8 cellular contexts compared by ENCODE assay signal in genomic region chr6:63764318-63764916, GRCh38.
DNase-seq lines count a peak whose midpoint lies in the region; ATAC-seq, FAIRE-seq and TF ChIP-seq lines count a peak whose summit lies in the region.

No MANE protein-coding gene starts in this region.

- H3K27me3 Mint-ChIP-seq in activated CD4-positive, alpha-beta T cell treated with anti-CD3 and anti-CD28 coated beads, Interleukin-2, amount 10 ng/mL, durations not matched to agents 24 days and 14 days, result peaks cover 14% of the 10 kb centered on the region
- peaks cover 9% of the 10 kb centered on the region; the same call in 1 of the 2 replicates for H3K27me3 Mint-ChIP-seq in WTC11 (ENCODE audit: low read depth)

- TF ChIP-seq CTCF in WTC11 (IDR thresholded peaks at IDR 0.05) (peak; percentile 43), kidney (IDR thresholded peaks at IDR 0.05; ENCODE audit: borderline replicate concordance, extremely low read depth, insufficient read depth) (peak; percentile 46)

- POLR2A ChIA-PET in WTC11 (lab: Charles Lee), result no interaction called here

- no peak overlapping the region for H3K9ac ChIP-seq in kidney (ENCODE audit: low read length in 2 of 2)

- no peak overlapping the region for H3K4me3 Mint-ChIP-seq in activated CD4-positive, alpha-beta T cell treated with anti-CD3 and anti-CD28 coated beads, Interleukin-2, amount 10 ng/mL, durations not matched to agents 24 days and 14 days
- no peak overlapping the region for H3K4me3 Mint-ChIP-seq in WTC11

- no peaks in the 10 kb centered on the region for H3K36me3 Mint-ChIP-seq in activated CD4-positive, alpha-beta T cell treated with anti-CD3 and anti-CD28 coated beads, Interleukin-2, amount 10 ng/mL, durations not matched to agents 24 days and 14 days (ENCODE audit: low read depth)
- H3K36me3 Mint-ChIP-seq in WTC11, result peaks cover 3% of the 10 kb centered on the region; the same call in 1 of the 2 replicates

- CTCF ChIA-PET in WTC11 (lab: Charles Lee), result interaction anchor here (0.5 to 1.2 kb wide), 17 partner anchors 16 to 457 kb away, joined by 3 to 25 read pairs (median 4); partner anchors contain the start of gene PHF3

- peak; percentile 99 for FAIRE-seq in kidney (lab: Jason Lieb, UNC)

- peak; percentile 63 for DNase-seq in activated CD4-positive, alpha-beta T cell treated with anti-CD3 and anti-CD28 coated beads, Interleukin-2, amount 10 ng/mL, durations not matched to agents 24 days and 14 days
- DNase-seq in activated CD4-positive, alpha-beta T cell treated with anti-CD3 and anti-CD28 coated beads, Interleukin-2, amount 50 U/mL, for 4 hours, result no peak
- peak in 2 of 3 experiments; percentile 62 to 69 for DNase-seq in NCI-H1417 (lab: John Stamatoyannopoulos, UW)
- no peak for DNase-seq in WTC11 (ENCODE audit: low spot score)
- DNase-seq in kidney, result no peak
- no peak for DNase-seq in activated naive CD4-positive, alpha-beta T cell treated with Interleukin-2 at 50 U/mL for 16 hours
- DNase-seq in stimulated activated CD4-positive, alpha-beta T cell treated with anti-CD3 and anti-CD28 coated beads, Interleukin-4, amount 100 ng/mL, for 24 hours, result no peak
- DNase-seq in ecto neural progenitor cell (ENCODE audit: low spot score), result no peak

- no peak overlapping the region for H3K27ac Mint-ChIP-seq in activated CD4-positive, alpha-beta T cell treated with anti-CD3 and anti-CD28 coated beads, Interleukin-2, amount 10 ng/mL, durations not matched to agents 24 days and 14 days
- H3K27ac Mint-ChIP-seq in WTC11, result no peak overlapping the region

- H3K4me3 ChIP-seq in kidney (ENCODE audit: low read length in 2 of 2), result no peak overlapping the region

- no peaks in the 10 kb centered on the region for H3K36me3 ChIP-seq in kidney (ENCODE audit: control insufficient read depth in 1 of 2, insufficient read depth in 2 of 2, low read length in 2 of 2)

- no peaks in the 10 kb centered on the region for H3K9me3 Mint-ChIP-seq in activated CD4-positive, alpha-beta T cell treated with anti-CD3 and anti-CD28 coated beads, Interleukin-2, amount 10 ng/mL, durations not matched to agents 24 days and 14 days
- H3K9me3 Mint-ChIP-seq in WTC11, result peaks cover 31% of the 10 kb centered on the region

- no peak overlapping the region for H3K27ac ChIP-seq in kidney (ENCODE audit: low read depth in 2 of 2, low read length in 2 of 2)

- H3K4me1 Mint-ChIP-seq in activated CD4-positive, alpha-beta T cell treated with anti-CD3 and anti-CD28 coated beads, Interleukin-2, amount 10 ng/mL, durations not matched to agents 24 days and 14 days, result no peaks in the 10 kb centered on the region
- H3K4me1 Mint-ChIP-seq in WTC11, result peaks cover 3% of the 10 kb centered on the region

- H3K4me1 ChIP-seq in kidney (ENCODE audit: control insufficient read depth in 1 of 2, insufficient read depth in 1 of 2, low read depth in 1 of 2, low read length in 2 of 2), result no peaks in the 10 kb centered on the region

- H3K9me3 ChIP-seq in kidney (ENCODE audit: control insufficient read depth in 1 of 2, low read length in 2 of 2), result peaks cover 2 to 8% of the 10 kb centered on the region in 2 donors

- no peak for ATAC-seq in WTC11

- intact Hi-C loops in activated CD4-positive, alpha-beta T cell treated with anti-CD3 and anti-CD28 coated beads, Interleukin-2, amount 10 ng/mL, durations not matched to agents 24 days and 14 days (cut with micrococcal nuclease), result loop anchor here (1.0 kb wide), 3 partner anchors 166 to 412 kb away; no protein-coding TSS in a partner anchor
- intact Hi-C loops in kidney (cut with DNase I), result loop anchor here (10.0 kb wide), 1 partner anchor 170 kb away; no protein-coding TSS in a partner anchor

TF ChIP-seq in WTC11, 78 proteins besides CTCF, POLR2A, EP300 and RAD21 (continues in another document):
- TF ChIP-seq AFF4 (CRISPR knock-in tag; IDR thresholded peaks at IDR 0.05; ENCODE audit: borderline replicate concordance) (no peak), EMX1 (CRISPR knock-in tag; IDR thresholded peaks at IDR 0.05) (no peak), CREM (CRISPR knock-in tag; IDR thresholded peaks at IDR 0.05) (no peak), SMAD4 (CRISPR knock-in tag; IDR thresholded peaks at IDR 0.05) (no peak), PREB (CRISPR knock-in tag; IDR thresholded peaks at IDR 0.05; ENCODE audit: borderline replicate concordance) (no peak), OVOL2 (CRISPR knock-in tag; IDR thresholded peaks at IDR 0.05; ENCODE audit: borderline replicate concordance) (no peak), ZNF532 (CRISPR knock-in tag; IDR thresholded peaks at IDR 0.05; ENCODE audit: borderline replicate concordance) (no peak), E2F4 (CRISPR knock-in tag; IDR thresholded peaks at IDR 0.05; ENCODE audit: borderline replicate concordance, low read depth) (no peak)

Comparison
In these comparisons a context has a peak if more than half of its experiments do, and no peak if none do; other contexts are left out.
1. DNase-seq: peak in activated CD4-positive, alpha-beta T cell treated with anti-CD3 and anti-CD28 coated beads, Interleukin-2, amount 10 ng/mL, durations not matched to agents 24 days and 14 days (single experiment) and NCI-H1417 (2 of 3); none in activated CD4-positive, alpha-beta T cell treated with anti-CD3 and anti-CD28 coated beads, Interleukin-2, amount 50 U/mL, for 4 hours (0 of 2), WTC11 (single experiment), kidney (single experiment), activated naive CD4-positive, alpha-beta T cell treated with Interleukin-2 at 50 U/mL for 16 hours (single experiment), stimulated activated CD4-positive, alpha-beta T cell treated with anti-CD3 and anti-CD28 coated beads, Interleukin-4, amount 100 ng/mL, for 24 hours (single experiment) and ecto neural progenitor cell (single experiment).